Comparison of ENCODE assay signal across 20 cellular contexts in the genomic region with DNA sequence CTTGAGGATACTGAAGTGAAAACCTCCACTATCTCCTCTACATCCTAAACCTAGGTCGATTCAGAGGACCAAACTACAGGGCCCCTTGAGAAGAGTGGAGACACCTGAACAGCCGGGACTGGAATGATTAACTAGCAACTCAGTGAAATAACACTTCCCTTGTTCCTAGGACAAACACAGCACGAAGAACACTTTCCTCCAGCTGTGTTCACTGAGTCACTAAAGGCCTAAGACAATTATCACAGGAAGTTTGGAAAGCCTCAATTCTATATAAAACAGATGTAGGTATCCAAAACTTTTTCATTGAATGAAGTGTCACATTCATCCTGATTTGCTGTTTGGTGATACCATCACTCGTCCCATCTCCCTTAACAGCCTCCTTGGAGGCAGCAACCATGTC. TPM values are rescaled to one million over a fixed set of nuclear protein-coding genes. Genes with fewer than 3 reads are reported as not detected.
DNase-seq lines count a peak whose midpoint lies in the region; ATAC-seq and TF ChIP-seq lines count a peak whose summit lies in the region.
"Had no signal": no experiment of that assay in that cellular context is flagged by ENCODE, and none has a peak within 500 bp of the region (broad histone marks: within the 10 kb centered on the region; RNA-seq: fewer than 3 reads in every experiment).

No MANE protein-coding gene starts in this region.

- peaks cover 30% of the 10 kb centered on the region for H3K36me3 ChIP-seq in A673 (ENCODE audit: insufficient read depth, low read length, poor library complexity, severe bottlenecking)
- peaks cover 28% of the 10 kb centered on the region for H3K36me3 ChIP-seq in adipocyte (ENCODE audit: control insufficient read depth, insufficient read depth, low read length, severe bottlenecking)
- H3K36me3 ChIP-seq: ovary had no signal

- no peaks in the 10 kb centered on the region for H3K4me1 Mint-ChIP-seq in activated CD8-positive, alpha-beta memory T cell treated with anti-CD3 and anti-CD28 coated beads, Interleukin-2, amount 10 ng/mL, durations not matched to agents 7 days and 5 days

- TF ChIP-seq CTCF in A673 (conservative IDR thresholded peaks at IDR 0.05; ENCODE audit: low read depth, low read length): no peak

- POLR2A ChIA-PET in A673 (lab: Charles Lee; ENCODE audit: low non-redundant PET): interaction anchor here (0.6 kb wide), 1 partner anchor 24 kb away, joined by 3 read pairs; no protein-coding TSS in a partner anchor

- peaks cover 21% of the 10 kb centered on the region for H3K4me1 ChIP-seq in A673 (ENCODE audit: insufficient read depth, low read length, poor library complexity, severe bottlenecking)
- peaks cover 15% of the 10 kb centered on the region for H3K4me1 ChIP-seq in adipocyte (ENCODE audit: control insufficient read depth, insufficient read depth, low read length)

- H3K9me3 Mint-ChIP-seq in activated CD8-positive, alpha-beta memory T cell treated with anti-CD3 and anti-CD28 coated beads, Interleukin-2, amount 10 ng/mL, durations not matched to agents 7 days and 5 days (ENCODE audit: low read depth): no peaks in the 10 kb centered on the region
- H3K9me3 Mint-ChIP-seq: activated naive CD4-positive, alpha-beta T cell treated with anti-CD3 and anti-CD28 coated beads, Interleukin-2, amount 50 U/mL, for 72 hours; activated T-cell treated with anti-CD3 and anti-CD28 coated beads, Interleukin-2, amount 50 U/mL, for 4 hours had no signal

- ATAC-seq in activated CD8-positive, alpha-beta memory T cell treated with anti-CD3 and anti-CD28 coated beads, Interleukin-2, amount 10 ng/mL, durations not matched to agents 7 days and 5 days: no peak
- ATAC-seq in GM21390 (IDR thresholded peaks at IDR 0.05; ENCODE audit: unreplicated experiment): no peak
- ATAC-seq: activated naive CD4-positive, alpha-beta T cell treated with anti-CD3 and anti-CD28 coated beads, Interleukin-2, amount 50 U/mL, for 72 hours; activated T-cell treated with anti-CD3 and anti-CD28 coated beads, Interleukin-2, amount 50 U/mL, for 4 hours; GM12878; left cardiac atrium had no signal

- H3K36me3 Mint-ChIP-seq in activated CD8-positive, alpha-beta memory T cell treated with anti-CD3 and anti-CD28 coated beads, Interleukin-2, amount 10 ng/mL, durations not matched to agents 7 days and 5 days: peaks cover 12% of the 10 kb centered on the region
- H3K36me3 Mint-ChIP-seq: activated naive CD4-positive, alpha-beta T cell treated with anti-CD3 and anti-CD28 coated beads, Interleukin-2, amount 50 U/mL, for 72 hours had no signal

- no peaks in the 10 kb centered on the region for H3K9me3 ChIP-seq in A673 (ENCODE audit: low read depth, low read length, poor library complexity, severe bottlenecking)
- no peaks in the 10 kb centered on the region for H3K9me3 ChIP-seq in adipocyte (ENCODE audit: control insufficient read depth, low read length)
- H3K9me3 ChIP-seq: ovary had no signal

- peaks cover 7% of the 10 kb centered on the region for H3K27me3 Mint-ChIP-seq in activated CD8-positive, alpha-beta memory T cell treated with anti-CD3 and anti-CD28 coated beads, Interleukin-2, amount 10 ng/mL, durations not matched to agents 7 days and 5 days

- H3K9ac ChIP-seq in adipocyte (ENCODE audit: low read length): no peak overlapping the region

- intact Hi-C loops in A673 (cut with micrococcal nuclease; ENCODE audit: unreplicated experiment): no loop called here

- DNase-seq in A673 (ENCODE audit: low spot score) (peak; percentile 88), HCEC 1CT (peak; percentile 71), adipocyte (ENCODE audit: low read depth) (peak; percentile 64), kidney tubule cell (ENCODE audit: low spot score) (peak; percentile 75), GOT3 (lab: John Stamatoyannopoulos, UW) (no peak)
- DNase-seq in activated effector memory CD4-positive, alpha-beta T cell treated with Interleukin-2 at 50 U/mL for 16 hours: no peak
- no peak for DNase-seq in activated CD8-positive, alpha-beta memory T cell treated with anti-CD3 and anti-CD28 coated beads, Interleukin-2, amount 10 ng/mL, durations not matched to agents 7 days and 5 days
- DNase-seq: activated T-cell treated with anti-CD3 and anti-CD28 coated beads, Interleukin-2, amount 50 U/mL, for 4 hours; brain microvascular endothelial cell; COR-L47; left cardiac atrium; NCI-H2171 treated with DMSO at 0.1 percent for 48 hours; NCI-H774; ovary; PC-9; stimulated activated CD4-positive, alpha-beta T cell treated with anti-CD3 and anti-CD28 coated beads, Interleukin-4, amount 100 ng/mL, for 1 hour; substantia nigra had no signal

- no peak overlapping the region for H3K27ac Mint-ChIP-seq in activated CD8-positive, alpha-beta memory T cell treated with anti-CD3 and anti-CD28 coated beads, Interleukin-2, amount 10 ng/mL, durations not matched to agents 7 days and 5 days

- H3K4me3 ChIP-seq in A673 (ENCODE audit: low read depth, low read length, poor library complexity, severe bottlenecking) (no peak overlapping the region), adipocyte (ENCODE audit: low read length) (no peak overlapping the region)
- H3K4me3 ChIP-seq: GM12878, ovary, PC-9 had no signal

- no peaks in the 10 kb centered on the region for H3K27me3 ChIP-seq in A673 (replicated peaks; ENCODE audit: insufficient read depth, low read depth, low read length, poor library complexity)
- H3K27me3 ChIP-seq in adipocyte (replicated peaks; ENCODE audit: control insufficient read depth, insufficient read depth, low read length): no peaks in the 10 kb centered on the region
- H3K27me3 ChIP-seq: brain microvascular endothelial cell, ovary had no signal

- peak overlapping the region; percentile 14 for H3K27ac ChIP-seq in A673 (ENCODE audit: low read depth, low read length, poor library complexity, severe bottlenecking)
- H3K27ac ChIP-seq: brain microvascular endothelial cell, ovary, PC-9 had no signal

- H3K4me3 Mint-ChIP-seq in activated CD8-positive, alpha-beta memory T cell treated with anti-CD3 and anti-CD28 coated beads, Interleukin-2, amount 10 ng/mL, durations not matched to agents 7 days and 5 days: no peak overlapping the region
- H3K4me3 Mint-ChIP-seq: activated T-cell treated with anti-CD3 and anti-CD28 coated beads, Interleukin-2, amount 50 U/mL, for 4 hours had no signal

- CTCF ChIA-PET in A673 (lab: Charles Lee): no interaction called here
- CTCF ChIA-PET in activated CD8-positive, alpha-beta memory T cell treated with anti-CD3 and anti-CD28 coated beads, Interleukin-2, amount 10 ng/mL, durations not matched to agents 7 days and 5 days (lab: Charles Lee): interaction anchor here (1.2 kb wide), 1 partner anchor 256 kb away, joined by 3 read pairs; no protein-coding TSS in a partner anchor

- no TSS peak for BruUV-seq in A673 (replicated peaks; lab: Mats Ljungman, UMichigan)

RNA-seq across cellular contexts. Expression of a gene that starts 15.5 kb away (rescaled TPM):
- 53.5 and 55.6 TPM in 2 replicates for total RNA-seq in A673 (2021)
- not detected for total RNA-seq in activated CD8-positive, alpha-beta memory T cell treated with anti-CD3 and anti-CD28 coated beads, Interleukin-2, amount 10 ng/mL, durations not matched to agents 7 days and 5 days

RNA-seq across cellular contexts. Expression of a gene that starts 17.3 kb away (rescaled TPM):
- total RNA-seq in A673 (2021): 75.7 and 77.7 TPM in 2 replicates
- 10 to 100 TPM; 33.2 to 37.6 TPM for total RNA-seq in activated CD8-positive, alpha-beta memory T cell treated with anti-CD3 and anti-CD28 coated beads, Interleukin-2, amount 10 ng/mL, durations not matched to agents 7 days and 5 days

RNA-seq across cellular contexts. Expression of a gene that starts 36.3 kb away (rescaled TPM):
- total RNA-seq in A673 (2021): 491 and 512 TPM in 2 replicates
- 100 to 1,000 TPM; 365 to 418 TPM for total RNA-seq in activated CD8-positive, alpha-beta memory T cell treated with anti-CD3 and anti-CD28 coated beads, Interleukin-2, amount 10 ng/mL, durations not matched to agents 7 days and 5 days

Comparison
In these comparisons a context has a peak if more than half of its experiments do, and no peak if none do; other contexts are left out.
1. DNase-seq: peak in A673 (single experiment), HCEC 1CT (single experiment), adipocyte (single experiment) and kidney tubule cell (single experiment); none in activated effector memory CD4-positive, alpha-beta T cell treated with Interleukin-2 at 50 U/mL for 16 hours (single experiment), activated CD8-positive, alpha-beta memory T cell treated with anti-CD3 and anti-CD28 coated beads, Interleukin-2, amount 10 ng/mL, durations not matched to agents 7 days and 5 days (single experiment) and GOT3 (single experiment).
2. RNA of a gene that starts 15.5 kb away (total RNA-seq): 53.5 to 55.6 TPM in A673; not detected in activated CD8-positive, alpha-beta memory T cell treated with anti-CD3 and anti-CD28 coated beads, Interleukin-2, amount 10 ng/mL, durations not matched to agents 7 days and 5 days; every median in the first group is over 10 times any median in the second.